Comparison of ENCODE assay signal across 8 cellular contexts in the genomic region with DNA sequence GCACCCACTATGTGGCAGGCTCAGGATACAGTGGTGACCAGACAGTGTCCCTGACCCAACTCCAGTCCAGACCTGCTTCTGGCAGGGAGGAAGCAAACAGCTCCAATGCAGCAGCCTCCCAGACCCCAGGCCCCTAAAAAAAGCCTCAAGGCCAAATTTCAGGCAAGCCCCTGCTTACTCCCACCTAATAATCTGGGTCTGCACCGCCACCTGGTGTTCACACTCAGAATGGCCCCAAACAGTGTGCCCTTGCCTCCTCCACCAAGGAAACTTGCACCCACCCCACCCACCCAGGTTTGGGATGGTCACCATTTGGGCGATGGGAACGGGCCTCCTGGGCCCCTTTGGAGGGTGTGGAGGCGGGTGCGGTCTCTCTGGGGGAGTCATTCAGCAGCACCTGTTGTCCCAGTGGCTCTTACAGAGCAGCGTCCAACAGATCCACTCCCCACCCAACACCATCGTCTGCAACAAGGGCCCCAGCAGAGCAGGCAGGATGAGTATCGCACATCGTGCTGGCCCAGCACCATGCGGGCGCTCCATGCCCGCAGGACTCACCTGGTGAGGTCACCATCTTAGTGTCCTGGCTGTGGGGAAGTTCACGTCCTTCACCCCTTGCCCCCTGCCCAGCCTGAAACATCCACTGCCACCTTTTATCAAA.
DNase-seq lines count a peak whose midpoint lies in the region; ATAC-seq and TF ChIP-seq lines count a peak whose summit lies in the region.

No MANE protein-coding gene starts in this region.

- no peak overlapping the region for H3K27ac ChIP-seq in HL-60 (replicated peaks)

- ATAC-seq in GM21367 (IDR thresholded peaks at IDR 0.05; ENCODE audit: unreplicated experiment) = no peak

- H3K4me3 ChIP-seq in HL-60 (replicated peaks; ENCODE audit: insufficient read depth, low read length) = no peak overlapping the region

- no peaks in the 10 kb centered on the region for H3K27me3 ChIP-seq in HL-60 (ENCODE audit: insufficient read depth, poor library complexity, severe bottlenecking)

- TF ChIP-seq CTCF in HL-60 (IDR thresholded peaks at IDR 0.05; ENCODE audit: insufficient read depth, low read length) = peak; percentile 49

- peak; percentile 35 for DNase-seq in COLO829 (ENCODE audit: low spot score)
- DNase-seq in HL-60 (ENCODE audit: low read depth in 1 of 2, low spot score in 1 of 2) = peak in 1 of 2 experiments; percentile 45
- peak in 4 of 5 donors; percentile 21 to 63 (median 48) for DNase-seq in T-helper 1 cell
- peak; percentile 63 for DNase-seq in astrocyte of the hippocampus (ENCODE audit: low read depth, low spot score)
- peak; percentile 88 for DNase-seq in iPS-NIHi7 (ENCODE audit: extremely low spot score)
- DNase-seq in stimulated activated CD4-positive, alpha-beta T cell treated with anti-CD3 and anti-CD28 coated beads, Interleukin-2, amount 100 ng/mL, for 48 hours = peak; percentile 65 to 69
- no peak for DNase-seq in NCI-H774 (lab: John Stamatoyannopoulos, UW)
